15 cellular contexts compared by ENCODE assay signal in the genomic region with DNA sequence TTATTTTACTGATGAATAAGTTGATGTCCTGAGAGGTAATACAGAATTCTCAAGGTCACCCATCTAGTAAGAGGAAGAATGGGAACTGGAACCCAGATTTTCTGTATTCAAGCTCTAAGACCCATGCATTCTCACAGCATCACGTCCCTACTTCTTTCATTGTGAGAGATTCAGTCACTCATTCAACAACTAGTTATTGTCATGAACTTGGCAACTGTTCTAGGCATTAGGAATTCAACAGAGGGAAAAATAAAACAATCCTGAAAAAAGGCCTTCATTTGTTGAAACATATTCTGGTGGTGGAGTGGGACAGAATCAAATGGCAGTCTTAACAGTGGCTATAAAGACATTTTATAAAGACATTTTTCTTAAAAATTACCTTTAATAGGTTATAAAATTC.
DNase-seq lines count a peak whose midpoint lies in the region; FAIRE-seq and TF ChIP-seq lines count a peak whose summit lies in the region.
"Had no signal": no experiment of that assay in that cellular context is flagged by ENCODE, and none has a peak within 500 bp of the region (broad histone marks: within the 10 kb centered on the region; RNA-seq: fewer than 3 reads in every experiment).

No MANE protein-coding gene starts in this region.

- TF ChIP-seq CTCF in D721Med (IDR thresholded peaks at IDR 0.05; ENCODE audit: insufficient read depth, missing control alignments): no peak
- TF ChIP-seq CTCF in esophagus squamous epithelium (IDR thresholded peaks at IDR 0.05): no peak

- no peak for DNase-seq in D721Med (ENCODE audit: insufficient read length, low spot score)
- peak; percentile 66 for DNase-seq in inferior parietal cortex (ENCODE audit: extremely low spot score)
- peak; percentile 64 for DNase-seq in putamen (ENCODE audit: low spot score)
- no peak for DNase-seq in esophagus squamous epithelium (lab: John Stamatoyannopoulos, UW)
- DNase-seq in NCI-H345 treated with DMSO at 0.1 percent for 48 hours (lab: John Stamatoyannopoulos, UW; ENCODE audit: unreplicated experiment): no peak
- DNase-seq in DMS79 (lab: John Stamatoyannopoulos, UW): no peak
- DNase-seq: Caco-2; CD4-positive, alpha-beta T cell; DMS153; DMS79 treated with DMSO at 0.1 percent for 48 hours; GF-D8; GOT3; H9 had no signal

- no peak overlapping the region for H3K27ac ChIP-seq in esophagus squamous epithelium
- H3K27ac ChIP-seq: C4-2B had no signal

- H3K27me3 ChIP-seq in esophagus squamous epithelium: peaks cover 0 to 57% (median 2%) of the 10 kb centered on the region in 4 donors

- H3K36me3 ChIP-seq in esophagus squamous epithelium: no peaks in the 10 kb centered on the region

- intact Hi-C loops in esophagus squamous epithelium (cut with DNase I): no loop called here

- FAIRE-seq in D721Med (lab: Jason Lieb, UNC) (peak; percentile 55), TTC549 (lab: Jason Lieb, UNC) (peak; percentile 32)

- WGBS in esophagus squamous epithelium, 2 donors: 75 to 78% methylated on average over 1 of the region's 1 CpG

- peaks cover 5 to 16% (median 6%) of the 10 kb centered on the region in 3 donors for H3K4me1 ChIP-seq in esophagus squamous epithelium

- no peaks in the 10 kb centered on the region for H3K9me3 ChIP-seq in esophagus squamous epithelium
- H3K9me3 ChIP-seq: Caco-2 had no signal

- no peak overlapping the region for H3K4me3 ChIP-seq in esophagus squamous epithelium

- TF ChIP-seq POLR2A in esophagus squamous epithelium (IDR thresholded peaks at IDR 0.05): no peak

Comparison
In these comparisons a context has a peak if more than half of its experiments do, and no peak if none do; other contexts are left out.
1. DNase-seq: peak in inferior parietal cortex (single experiment) and putamen (single experiment); none in D721Med (single experiment), esophagus squamous epithelium (single experiment), NCI-H345 treated with DMSO at 0.1 percent for 48 hours (single experiment) and DMS79 (single experiment).